In the genomic region with DNA sequence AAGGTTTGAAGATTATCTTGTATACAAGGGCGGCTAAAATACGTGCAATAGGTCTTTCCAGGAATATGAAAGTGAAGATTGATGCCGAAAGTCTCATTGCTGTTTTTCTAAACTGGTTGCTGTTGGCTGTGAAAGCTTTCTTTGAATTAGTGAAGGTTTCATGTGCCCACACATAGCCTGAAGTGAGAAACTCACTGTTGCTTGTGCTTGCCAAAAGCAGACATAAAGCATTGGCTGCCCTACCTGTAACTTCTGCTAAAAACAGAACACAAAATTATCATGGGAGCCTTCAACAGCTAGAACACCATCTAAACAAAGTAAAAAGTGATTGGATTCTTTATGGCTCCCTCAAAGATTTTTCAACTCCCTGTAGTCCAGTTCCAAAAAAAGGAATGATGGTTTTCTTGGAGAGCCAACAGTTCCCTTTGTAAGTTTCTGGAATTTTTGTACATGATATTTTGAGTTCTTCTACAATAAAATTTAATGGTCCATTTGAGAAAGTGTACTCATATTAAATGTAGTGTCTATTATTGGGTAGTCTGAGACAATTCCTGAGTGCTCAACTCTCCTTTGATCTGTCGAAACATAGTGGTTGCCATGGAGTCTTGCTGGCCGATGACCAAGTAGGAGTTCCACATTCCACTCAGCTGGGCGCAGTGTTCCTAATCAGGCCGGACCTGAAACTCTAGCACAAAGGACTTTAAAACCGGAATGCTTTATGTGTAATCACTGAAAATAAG, we compare ENCODE assay signal across 8 cellular contexts.
DNase-seq lines count a peak whose midpoint lies in the region; ATAC-seq and TF ChIP-seq lines count a peak whose summit lies in the region.

No MANE protein-coding gene starts in this region.

- WGBS in lung, 2 donors = 35 to 56% methylated on average over 8 of the region's 8 CpGs

- no peak overlapping the region for H3K9ac ChIP-seq in duodenal mucosa (ENCODE audit: low read depth in 1 of 2, low read length in 2 of 2)

- intact Hi-C loops in tibial artery (cut with DNase I; ENCODE audit: low total_unique reads) = no loop called here

- H3K27me3 ChIP-seq in duodenal mucosa (ENCODE audit: control insufficient read depth in 1 of 2, insufficient read depth in 2 of 2, low read length in 2 of 2) (no peaks in the 10 kb centered on the region), lung (ENCODE audit: control insufficient read depth, insufficient read depth) (no peaks in the 10 kb centered on the region), tibial artery (no peaks in the 10 kb centered on the region)

- ATAC-seq in GM21786 (IDR thresholded peaks at IDR 0.05; ENCODE audit: unreplicated experiment) (peak; percentile 75), lung (ENCODE audit: insufficient read depth, low FRiP score) (peak; percentile 76), HG02588 (IDR thresholded peaks at IDR 0.05; ENCODE audit: unreplicated experiment) (no peak)

- no peaks in the 10 kb centered on the region for H3K9me3 ChIP-seq in duodenal mucosa (ENCODE audit: control insufficient read depth in 1 of 2, low read length in 2 of 2)
- no peaks in the 10 kb centered on the region for H3K9me3 ChIP-seq in lung (ENCODE audit: control insufficient read depth in 2 of 2, insufficient read depth in 1 of 2, low read length in 1 of 2)
- H3K9me3 ChIP-seq in tibial artery = no peaks in the 10 kb centered on the region

- DNase-seq in NCI-H2227 treated with DMSO at 0.1 percent for 48 hours (lab: John Stamatoyannopoulos, UW) (peak; percentile 60), lung (ENCODE audit: low spot score) (peak; percentile 92), tibial artery (peak; percentile 93 to 96), activated T-cell treated with anti-CD3 and anti-CD28 coated beads for 4 hours (no peak), NCI-H526 (lab: John Stamatoyannopoulos, UW) (no peak)

- TF ChIP-seq CTCF in lung (IDR thresholded peaks at IDR 0.05; ENCODE audit: control extremely low read depth, extremely low read depth) (no peak), tibial artery (IDR thresholded peaks at IDR 0.05) (no peak)

- H3K36me3 ChIP-seq in duodenal mucosa (ENCODE audit: control insufficient read depth in 1 of 2, insufficient read depth in 2 of 2, low read length in 2 of 2) (peaks cover 0 to 3% of the 10 kb centered on the region in 2 donors), lung (ENCODE audit: control insufficient read depth in 2 of 2, insufficient read depth in 2 of 2, low read length in 2 of 2) (no peaks in the 10 kb centered on the region), tibial artery (no peaks in the 10 kb centered on the region)

- H3K4me3 ChIP-seq in duodenal mucosa (ENCODE audit: low read depth in 1 of 2, low read length in 2 of 2) (no peak overlapping the region), lung (no peak overlapping the region), tibial artery (no peak overlapping the region)

- peak overlapping the region; percentile 34 for H3K27ac ChIP-seq in duodenal mucosa (ENCODE audit: low read depth, low read length)
- H3K27ac ChIP-seq in lung (ENCODE audit: low read depth in 1 of 2, low read length in 1 of 2) = peak overlapping the region; percentile 67 to 90
- H3K27ac ChIP-seq in tibial artery = no peak overlapping the region

- H3K4me1 ChIP-seq in duodenal mucosa (ENCODE audit: control insufficient read depth in 1 of 2, insufficient read depth in 2 of 2, low read length in 2 of 2) = peaks cover 17 to 32% of the 10 kb centered on the region in 2 donors
- peaks cover 2 to 20% of the 10 kb centered on the region in 2 donors for H3K4me1 ChIP-seq in lung (ENCODE audit: control insufficient read depth in 2 of 2, insufficient read depth in 2 of 2, low read length in 2 of 2)
- H3K4me1 ChIP-seq in tibial artery = peaks cover 0 to 23% (median 15%) of the 10 kb centered on the region in 4 donors

Comparison
In these comparisons a context has a peak if more than half of its experiments do, and no peak if none do; other contexts are left out.
1. DNase-seq: peak in NCI-H2227 treated with DMSO at 0.1 percent for 48 hours (single experiment), lung (single experiment) and tibial artery (2 of 2); none in activated T-cell treated with anti-CD3 and anti-CD28 coated beads for 4 hours (single experiment) and NCI-H526 (0 of 2).
2. H3K27ac ChIP-seq: peak in duodenal mucosa (single experiment) and lung (2 of 2); none in tibial artery (0 of 2).